Comparison of ENCODE assay signal across 29 cellular contexts in the genomic region with DNA sequence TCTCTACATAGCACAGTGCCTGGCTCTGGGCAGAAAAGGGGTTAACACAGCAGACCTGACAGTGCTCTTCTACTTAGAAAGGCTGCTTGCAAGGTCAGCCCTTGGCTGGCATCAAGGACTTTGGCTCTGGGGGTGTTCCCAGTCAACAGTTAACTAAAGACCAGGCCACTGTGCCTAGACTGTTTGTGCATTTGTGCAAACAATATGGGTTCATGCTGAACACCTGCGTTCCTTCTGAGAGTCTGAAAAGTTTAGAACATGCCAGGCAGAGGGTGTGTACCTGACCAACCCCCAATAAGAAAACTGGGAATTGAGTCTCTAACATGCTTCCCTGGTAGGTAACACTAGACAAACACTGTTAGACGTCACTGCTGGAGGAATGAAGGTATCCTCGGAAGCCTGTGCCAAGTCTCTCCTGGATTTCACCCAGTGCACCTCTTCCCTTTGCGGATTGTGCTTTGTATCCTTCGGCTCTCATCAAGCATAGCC.
A peak's percentile ranks its signal among the peaks of the same experiment; 100 is the strongest.
DNase-seq lines count a peak whose midpoint lies in the region; ATAC-seq, FAIRE-seq and TF ChIP-seq lines count a peak whose summit lies in the region.
"Had no signal": no experiment of that assay in that cellular context is flagged by ENCODE, and none has a peak within 500 bp of the region (broad histone marks: within the 10 kb centered on the region; RNA-seq: fewer than 3 reads in every experiment).

No MANE protein-coding gene starts in this region.

- TF ChIP-seq CTCF in HepG2 (CRISPR knock-in tag; IDR thresholded peaks at IDR 0.05) (no peak), right lobe of liver (IDR thresholded peaks at IDR 0.05) (no peak), body of pancreas (IDR thresholded peaks at IDR 0.05) (no peak)

- POLR2A ChIA-PET in HepG2 (lab: Yijun Ruan, JAX), result no interaction called here

- no peaks in the 10 kb centered on the region for H4K20me1 ChIP-seq in HepG2 (ENCODE audit: insufficient read depth, low read length)

- H3K4me1 ChIP-seq in HepG2 (ENCODE audit: insufficient read depth, low read length) (peaks cover 15% of the 10 kb centered on the region), right lobe of liver (no peaks in the 10 kb centered on the region), body of pancreas (peaks cover 32% of the 10 kb centered on the region), mesendoderm (ENCODE audit: control insufficient read depth, low read depth, low read length) (peaks cover 15% of the 10 kb centered on the region)
- H3K4me1 ChIP-seq: left lung had no signal

- H3K79me1 ChIP-seq in mesendoderm (ENCODE audit: low read length), result no peaks in the 10 kb centered on the region

- in situ Hi-C loops in HepG2 (cut with HindIII; ENCODE audit: extremely low pct_ligation_motif_present, low pct_unique_long_range_greater_than_20kb), result no loop called here

- TF ChIP-seq POLR2A in HepG2 (IDR thresholded peaks at IDR 0.05; ENCODE audit: insufficient read depth in 1 of 2, low read depth in 2 of 2, low read length in 2 of 2), result no peak
- TF ChIP-seq POLR2A in right lobe of liver (IDR thresholded peaks at IDR 0.05), result no peak
- TF ChIP-seq POLR2A in body of pancreas (IDR thresholded peaks at IDR 0.05), result no peak
- TF ChIP-seq POLR2A in H54 (IDR thresholded peaks at IDR 0.05; ENCODE audit: low read depth, low read length), result no peak
- no peak for TF ChIP-seq POLR2A in erythroblast (IDR thresholded peaks at IDR 0.05; ENCODE audit: low read length)

- H3K9ac ChIP-seq in HepG2 (ENCODE audit: insufficient read depth, low read depth, low read length) (no peak overlapping the region), mesendoderm (ENCODE audit: low read length) (no peak overlapping the region)

- ATAC-seq in HepG2, result peak; percentile 61
- ATAC-seq in right lobe of liver, result no peak
- peak; percentile 81 for ATAC-seq in body of pancreas
- ATAC-seq: left lung; naive thymus-derived CD8-positive, alpha-beta T cell had no signal

- H4K8ac ChIP-seq in mesendoderm (ENCODE audit: low read depth, low read length), result no peak overlapping the region

- intact Hi-C loops in HepG2 (cut with micrococcal nuclease; ENCODE audit: unreplicated experiment), result no loop called here
- intact Hi-C loops in right lobe of liver (cut with DNase I), result no loop called here
- intact Hi-C loops in body of pancreas (cut with DNase I), result no loop called here

- H3K36me3 ChIP-seq in HepG2 (replicated peaks in 1 of 2; ENCODE audit: control insufficient read depth in 1 of 2, insufficient read depth in 2 of 2, low read length in 2 of 2) (no peaks in the 10 kb centered on the region), right lobe of liver (no peaks in the 10 kb centered on the region), body of pancreas (replicated peaks in 1 of 2; ENCODE audit: insufficient read depth in 1 of 2, low read depth in 2 of 2) (no peaks in the 10 kb centered on the region), mesendoderm (ENCODE audit: control insufficient read depth, insufficient read depth, low read length) (no peaks in the 10 kb centered on the region)
- H3K36me3 ChIP-seq: esophagus squamous epithelium, left lung had no signal

- DNase-seq in HepG2 (ENCODE audit: low spot score) (no peak), right lobe of liver (no peak), body of pancreas (peak; percentile 42 to 69 (median 49)), mesendoderm (peak; percentile 37), H54 (ENCODE audit: insufficient read length, low spot score) (no peak), erythroblast (lab: John Stamatoyannopoulos, UW) (no peak), SKM-1 (lab: John Stamatoyannopoulos, UW; ENCODE audit: unreplicated experiment) (no peak), medulla oblongata (ENCODE audit: extremely low spot score) (no peak)
- DNase-seq: ACHN; activated CD4-positive, alpha-beta memory T cell treated with anti-CD3 and anti-CD28 coated beads for 36 hours; activated CD4-positive, CD25-positive, alpha-beta regulatory T cell treated with anti-CD3 and anti-CD28 coated beads, Interleukin-2, amount 50 U/mL, for 72 hours; activated CD8-positive, alpha-beta memory T cell treated with anti-CD3 and anti-CD28 coated beads, Interleukin-2, amount 50 U/mL, for 48 hours; activated naive CD4-positive, alpha-beta T cell treated with anti-CD3 and anti-CD28 coated beads, Interleukin-2, amount 10 ng/mL, durations not matched to agents 7 days and 5 days; amniotic stem cell; DMS79; effector CD8-positive, alpha-beta T cell; esophagus squamous epithelium; foreskin melanocyte; left lung; naive thymus-derived CD8-positive, alpha-beta T cell; NCI-H1694 treated with DMSO at 0.1 percent for 48 hours; NCI-H2227 treated with DMSO at 0.1 percent for 48 hours; NCI-H526 treated with DMSO at 0.1 percent for 48 hours; occipital lobe; stimulated activated CD4-positive, alpha-beta T cell treated with anti-CD3 and anti-CD28 coated beads, Interleukin-2, amount 100 ng/mL, for 24 hours had no signal

- H3K4me2 ChIP-seq in HepG2 (ENCODE audit: low read depth, low read length), result no peak overlapping the region
- H3K4me2 ChIP-seq in mesendoderm (ENCODE audit: low read length), result no peak overlapping the region
- H3K4me2 ChIP-seq: hepatocyte had no signal

- CTCF ChIA-PET in HepG2 (lab: Yijun Ruan, JAX; ENCODE audit: low intra/inter-chr PET ratio, low total read pairs), result no interaction called here

- peak overlapping the region; percentile 4 for H2BK5ac ChIP-seq in mesendoderm (ENCODE audit: low read length)

- TF ChIP-seq EP300 in HepG2 (IDR thresholded peaks at IDR 0.05; ENCODE audit: low read depth in 2 of 2, low read length in 2 of 2) (no peak), HepG2 (CRISPR knock-in tag; IDR thresholded peaks at IDR 0.05; ENCODE audit: borderline replicate concordance) (no peak)

- 29% methylated on average over 5 of the region's 5 CpGs for WGBS in HepG2 (ENCODE audit: low lambda C conversion rate)
- WGBS in right lobe of liver (ENCODE audit: insufficient coverage, low coverage, low lambda C conversion rate, missing lambda C conversion rate), result 51% methylated on average over 5 of the region's 5 CpGs
- WGBS in body of pancreas, 2 donors, result 16 to 44% methylated on average over 5 of the region's 5 CpGs
- WGBS in mesendoderm (ENCODE audit: extremely low coverage, insufficient coverage, low lambda C conversion rate), result no CpG with 5 or more reads among the region's 5 CpGs

- TF ChIP-seq RAD21 in HepG2 (CRISPR knock-in tag; IDR thresholded peaks at IDR 0.05), result no peak

- H2BK15ac ChIP-seq in mesendoderm (replicated peaks; ENCODE audit: low read depth), result peak overlapping the region; percentile 23

- no peak for FAIRE-seq in HepG2 (lab: Jason Lieb, UNC)
- no peak for FAIRE-seq in H54 (lab: Jason Lieb, UNC)
- FAIRE-seq: GM18507 had no signal

- peak overlapping the region; percentile 33 for H3K18ac ChIP-seq in mesendoderm (ENCODE audit: low read length)

- H3K9me3 ChIP-seq in HepG2 (ENCODE audit: low read length) (no peaks in the 10 kb centered on the region), right lobe of liver (no peaks in the 10 kb centered on the region), body of pancreas (no peaks in the 10 kb centered on the region)
- H3K9me3 ChIP-seq: esophagus squamous epithelium had no signal

- peak overlapping the region; percentile 26 for H3K56ac ChIP-seq in mesendoderm (ENCODE audit: low read length)

- H2BK120ac ChIP-seq in mesendoderm (ENCODE audit: low read depth, low read length), result peak overlapping the region; percentile 3

- H2AK5ac ChIP-seq in mesendoderm (ENCODE audit: low read length), result no peak overlapping the region

- H3K79me2 ChIP-seq in HepG2 (ENCODE audit: insufficient read depth, low read length) (no peaks in the 10 kb centered on the region), mesendoderm (ENCODE audit: control insufficient read depth, insufficient read depth, low read length) (no peaks in the 10 kb centered on the region)
- H3K79me2 ChIP-seq: hepatocyte had no signal

- no peaks in the 10 kb centered on the region for H3K27me3 ChIP-seq in HepG2 (ENCODE audit: control insufficient read depth in 1 of 2, insufficient read depth in 2 of 2, low read length in 2 of 2)
- no peaks in the 10 kb centered on the region for H3K27me3 ChIP-seq in right lobe of liver
- H3K27me3 ChIP-seq in body of pancreas, result no peaks in the 10 kb centered on the region
- no peaks in the 10 kb centered on the region for H3K27me3 ChIP-seq in mesendoderm (ENCODE audit: insufficient read depth, low read length, poor library complexity)
- H3K27me3 ChIP-seq: esophagus squamous epithelium, hepatocyte, left lung had no signal

- no TSS peak for BruUV-seq in HepG2 (replicated peaks; lab: Mats Ljungman, UMichigan)

- no peak overlapping the region for H3K4me3 ChIP-seq in HepG2 (replicated peaks in 1 of 3; ENCODE audit: insufficient read depth in 1 of 3, low read depth in 2 of 3, low read length in 3 of 3)
- no peak overlapping the region for H3K4me3 ChIP-seq in right lobe of liver
- H3K4me3 ChIP-seq in body of pancreas, result no peak overlapping the region
- H3K4me3 ChIP-seq in mesendoderm (ENCODE audit: low read length), result no peak overlapping the region
- H3K4me3 ChIP-seq: esophagus squamous epithelium, hepatocyte, left lung, SK-N-MC had no signal

- no peak overlapping the region for H2AFZ ChIP-seq in HepG2 (ENCODE audit: low read length)
- H2AFZ ChIP-seq: hepatocyte had no signal

- H3K4ac ChIP-seq in mesendoderm (ENCODE audit: low read depth, low read length), result peak overlapping the region; percentile 20

- no peak overlapping the region for H3K23ac ChIP-seq in mesendoderm (ENCODE audit: low read length)

- no peak overlapping the region for H4K5ac ChIP-seq in mesendoderm (ENCODE audit: low read length)

- H3K27ac ChIP-seq in HepG2 (ENCODE audit: extremely low read length, insufficient read depth, low read length), result no peak overlapping the region
- no peak overlapping the region for H3K27ac ChIP-seq in right lobe of liver
- H3K27ac ChIP-seq in body of pancreas, result peak overlapping the region in 1 of 4 donors; percentile 12
- no peak overlapping the region for H3K27ac ChIP-seq in mesendoderm (ENCODE audit: low read depth, low read length)
- H3K27ac ChIP-seq: esophagus squamous epithelium, hepatocyte, HL-60, left lung, SK-N-MC had no signal

TF ChIP-seq in HepG2, 621 proteins besides CTCF, POLR2A, EP300 and RAD21:
- peak; percentile 78 for TF ChIP-seq ZNF652 (CRISPR knock-in tag; IDR thresholded peaks at IDR 0.05; ENCODE audit: borderline replicate concordance, low read depth)
- TF ChIP-seq, protein P1, sequence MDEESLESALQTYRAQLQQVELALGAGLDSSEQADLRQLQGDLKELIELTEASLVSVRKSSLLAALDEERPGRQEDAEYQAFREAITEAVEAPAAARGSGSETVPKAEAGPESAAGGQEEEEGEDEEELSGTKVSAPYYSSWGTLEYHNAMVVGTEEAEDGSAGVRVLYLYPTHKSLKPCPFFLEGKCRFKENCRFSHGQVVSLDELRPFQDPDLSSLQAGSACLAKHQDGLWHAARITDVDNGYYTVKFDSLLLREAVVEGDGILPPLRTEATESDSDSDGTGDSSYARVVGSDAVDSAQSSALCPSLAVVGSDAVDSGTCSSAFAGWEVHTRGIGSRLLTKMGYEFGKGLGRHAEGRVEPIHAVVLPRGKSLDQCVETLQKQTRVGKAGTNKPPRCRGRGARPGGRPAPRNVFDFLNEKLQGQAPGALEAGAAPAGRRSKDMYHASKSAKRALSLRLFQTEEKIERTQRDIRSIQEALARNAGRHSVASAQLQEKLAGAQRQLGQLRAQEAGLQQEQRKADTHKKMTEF (CRISPR knock-in tag; IDR thresholded peaks at IDR 0.05), result no peak
- peak; percentile 18 for TF ChIP-seq HNF4A (CRISPR knock-in tag; IDR thresholded peaks at IDR 0.05)
TF ChIP-seq in HepG2: peak in this region for 2.

Comparison
In these comparisons a context has a peak if more than half of its experiments do, and no peak if none do; other contexts are left out.
1. ATAC-seq: peak in HepG2 (single experiment) and body of pancreas (single experiment); none in right lobe of liver (0 of 4).
2. DNase-seq: peak in body of pancreas (4 of 4) and mesendoderm (single experiment); none in HepG2 (single experiment), right lobe of liver (0 of 3), H54 (single experiment), erythroblast (0 of 2), SKM-1 (single experiment) and medulla oblongata (single experiment).